Comparison of ENCODE assay signal across 8 cellular contexts in genomic region chr9:93058357-93059096, GRCh38. TPM values are rescaled to one million over a fixed set of nuclear protein-coding genes. Genes with fewer than 3 reads are reported as not detected.
DNase-seq lines count a peak whose midpoint lies in the region; ATAC-seq and TF ChIP-seq lines count a peak whose summit lies in the region.

Gene SUSD3 (plus strand): TSS chr9:93058701. CDS start chr9:93058743, 42 bp downstream.

- H4K8ac ChIP-seq in mesendoderm (ENCODE audit: low read depth, low read length): no peak within 1 kb of the TSS

- H3K27ac ChIP-seq in coronary artery: peak within 1 kb of the TSS; percentile 10 to 81
- no peak within 1 kb of the TSS for H3K27ac ChIP-seq in mesendoderm (ENCODE audit: low read depth, low read length)

- H3K56ac ChIP-seq in mesendoderm (ENCODE audit: low read length): peak within 1 kb of the TSS; percentile 86

- H2BK15ac ChIP-seq in mesendoderm (replicated peaks; ENCODE audit: low read depth): no peak within 1 kb of the TSS

- no peaks in the 10 kb centered on the region for H3K36me3 ChIP-seq in BJ (ENCODE audit: control insufficient read depth, insufficient read depth, low read length)
- no peaks in the 10 kb centered on the region for H3K36me3 ChIP-seq in mesendoderm (ENCODE audit: control insufficient read depth, insufficient read depth, low read length)

- no CpG with 5 or more reads among the region's 67 CpGs for WGBS in mesendoderm (ENCODE audit: extremely low coverage, insufficient coverage, low lambda C conversion rate)

- ATAC-seq in GM19324 (IDR thresholded peaks at IDR 0.05; ENCODE audit: low FRiP score, unreplicated experiment) (peak; percentile 59), HG03521 (IDR thresholded peaks at IDR 0.05; ENCODE audit: unreplicated experiment) (peak; percentile 42)

- H3K9ac ChIP-seq in mesendoderm (ENCODE audit: low read length): peak within 1 kb of the TSS; percentile 59

- H2BK120ac ChIP-seq in mesendoderm (ENCODE audit: low read depth, low read length): no peak within 1 kb of the TSS

- H3K4me2 ChIP-seq in mesendoderm (ENCODE audit: low read length): peak within 1 kb of the TSS; percentile 50

- DNase-seq in BJ (ENCODE audit: low read depth): no peak
- DNase-seq in activated CD4-positive, CD25-positive, alpha-beta regulatory T cell treated with anti-CD3 and anti-CD28 coated beads, Interleukin-2, amount 50 U/mL, for 72 hours: peak; percentile 75
- no peak for DNase-seq in coronary artery (ENCODE audit: low spot score)
- peak; percentile 90 for DNase-seq in mesendoderm
- peak; percentile 42 for DNase-seq in stimulated activated CD8-positive, alpha-beta memory T cell treated with anti-CD3 and anti-CD28 coated beads, Interleukin-7, amount 100 ng/mL, for 48 hours (ENCODE audit: extremely low read depth in 1 of 2, low read depth in 1 of 2)
- no peak for DNase-seq in RKO (ENCODE audit: low spot score)

- H3K27me3 ChIP-seq in BJ (ENCODE audit: control insufficient read depth, insufficient read depth, low read length) (no peaks in the 10 kb centered on the region), mesendoderm (ENCODE audit: insufficient read depth, low read length, poor library complexity) (no peaks in the 10 kb centered on the region)

- CTCF ChIA-PET in BJ (lab: Yijun Ruan, JAX): interaction anchor here (2.3 kb wide), 1 partner anchor 55 kb away, joined by 4 read pairs; no protein-coding TSS in a partner anchor

- peaks cover 9% of the 10 kb centered on the region for H3K4me1 ChIP-seq in mesendoderm (ENCODE audit: control insufficient read depth, low read depth, low read length)

- H4K5ac ChIP-seq in mesendoderm (ENCODE audit: low read length): no peak within 1 kb of the TSS

- no peak within 1 kb of the TSS for H3K4ac ChIP-seq in mesendoderm (ENCODE audit: low read depth, low read length)

- no peak for TF ChIP-seq CTCF in BJ (IDR thresholded peaks at IDR 0.05; ENCODE audit: insufficient read depth, low read depth, low read length)
- TF ChIP-seq CTCF in coronary artery (IDR thresholded peaks at IDR 0.05): no peak

- H2AK5ac ChIP-seq in mesendoderm (ENCODE audit: low read length): no peak within 1 kb of the TSS

- H3K23ac ChIP-seq in mesendoderm (ENCODE audit: low read length): no peak within 1 kb of the TSS

- H3K4me3 ChIP-seq in BJ (ENCODE audit: low read depth, low read length) (peak within 1 kb of the TSS; percentile 29), coronary artery (peak within 1 kb of the TSS; percentile 78), mesendoderm (ENCODE audit: low read length) (peak within 1 kb of the TSS; percentile 17)

- H3K79me1 ChIP-seq in mesendoderm (ENCODE audit: low read length): no peaks in the 10 kb centered on the region

- H2BK5ac ChIP-seq in mesendoderm (ENCODE audit: low read length): no peak within 1 kb of the TSS

- no peaks in the 10 kb centered on the region for H3K79me2 ChIP-seq in mesendoderm (ENCODE audit: control insufficient read depth, insufficient read depth, low read length)

- H3K18ac ChIP-seq in mesendoderm (ENCODE audit: low read length): peak within 1 kb of the TSS; percentile 69

- POLR2A ChIA-PET in BJ (lab: Charles Lee): no interaction called here

RNA-seq across cellular contexts. Expression of gene SUSD3, which starts in this region (rescaled TPM):
- polyA plus RNA-seq in BJ (2011; rRNA removed): 0.98 and 1.9 TPM in 2 replicates
- 0.57 and 1.6 TPM in 2 replicates for polyA minus RNA-seq in BJ (2011; rRNA and poly(A)+ RNA removed)
- 4.2 TPM for polyA plus RNA-seq in mesendoderm (2013, experiment 1 of 2)
- 3.7 TPM for polyA plus RNA-seq in mesendoderm (2013, experiment 2 of 2)

Comparison
In these comparisons a context has a peak if more than half of its experiments do, and no peak if none do; other contexts are left out.
1. DNase-seq: peak in activated CD4-positive, CD25-positive, alpha-beta regulatory T cell treated with anti-CD3 and anti-CD28 coated beads, Interleukin-2, amount 50 U/mL, for 72 hours (single experiment), mesendoderm (single experiment) and stimulated activated CD8-positive, alpha-beta memory T cell treated with anti-CD3 and anti-CD28 coated beads, Interleukin-7, amount 100 ng/mL, for 48 hours (2 of 2); none in BJ (single experiment), coronary artery (single experiment) and RKO (single experiment).
2. H3K4me3 ChIP-seq: peak in every context shown above with its lines; median percentile 78 in coronary artery; 29 in BJ; 17 in mesendoderm.